ENCODE assay signal across 8 cellular contexts in the genomic region with DNA sequence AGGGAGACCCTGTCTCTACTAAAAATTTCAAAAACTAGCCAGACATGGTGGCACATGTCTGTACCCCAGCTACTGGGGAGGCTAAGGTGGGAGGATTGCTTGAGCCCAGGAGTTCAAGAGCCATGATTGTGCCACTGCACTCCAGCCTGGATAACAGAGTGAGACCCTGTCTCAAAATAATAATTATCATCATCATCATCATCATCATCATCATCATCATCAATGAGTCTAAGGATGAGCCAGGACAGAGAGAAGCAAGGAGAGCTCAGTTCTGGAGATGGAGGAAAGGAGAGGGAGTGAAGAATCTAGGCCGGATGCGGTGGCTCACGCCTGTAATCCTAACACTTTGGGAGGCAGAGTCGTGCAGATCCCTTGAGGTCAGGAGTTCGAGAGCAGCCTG.
"Had no signal": no experiment of that assay in that cellular context is flagged by ENCODE, and none has a peak within 500 bp of the region (broad histone marks: within the 10 kb centered on the region; RNA-seq: fewer than 3 reads in every experiment).

No MANE protein-coding gene starts in this region.

- H3K27ac Mint-ChIP-seq: IgD-negative memory B cell had no signal

- ATAC-seq: K562 had no signal

- H3K4me3 ChIP-seq: K562 had no signal

- H3K9ac ChIP-seq: KMS-11 had no signal

- H3K4me3 Mint-ChIP-seq: IgD-negative memory B cell had no signal

- FAIRE-seq: HTR-8/SVneo, K562 had no signal

- DNase-seq: IMR-90, KBM-7, KG1 had no signal

- H3K36me3 Mint-ChIP-seq: IgD-negative memory B cell had no signal

- H3K9me3 Mint-ChIP-seq: IgD-negative memory B cell had no signal

- H3K27ac ChIP-seq: HL-60, KMS-11 had no signal

- H3K4me2 ChIP-seq: KMS-11 had no signal
